19 cellular contexts compared by ENCODE assay signal in the genomic region with DNA sequence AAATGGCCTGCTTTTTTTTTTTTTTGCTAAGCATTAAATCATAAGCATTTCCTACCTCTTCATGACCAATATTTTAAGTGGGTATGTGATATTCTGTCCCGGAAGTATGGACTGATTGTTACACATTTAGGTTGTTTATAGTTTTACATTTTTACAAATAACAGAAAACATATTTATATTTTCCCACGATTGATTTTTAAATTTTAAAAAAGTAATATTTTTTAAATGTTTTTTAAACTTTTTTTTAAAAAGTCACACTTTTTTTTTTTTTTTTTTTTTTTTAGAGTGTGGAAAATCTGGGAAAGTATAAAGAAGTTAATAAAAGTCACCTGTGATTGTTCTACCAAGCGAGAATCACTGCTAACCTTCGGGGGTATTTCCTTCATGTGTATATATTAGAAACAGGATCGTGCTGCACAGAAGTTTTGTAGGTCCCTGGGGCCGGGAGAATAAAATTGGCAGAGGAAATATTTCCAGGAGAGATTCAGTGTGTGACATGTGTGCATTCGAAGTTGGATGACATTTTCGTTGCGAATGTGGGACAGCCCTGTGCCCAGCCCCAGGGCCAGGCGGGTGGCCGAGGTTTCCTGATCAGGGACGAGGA.
"Had no signal": no experiment of that assay in that cellular context is flagged by ENCODE, and none has a peak within 500 bp of the region (broad histone marks: within the 10 kb centered on the region; RNA-seq: fewer than 3 reads in every experiment).

No MANE protein-coding gene starts in this region.

- H3K4me1 ChIP-seq: colonic mucosa had no signal

- H3K36me3 Mint-ChIP-seq: activated naive CD8-positive, alpha-beta T cell; stimulated activated effector memory CD8-positive, alpha-beta T cell treated with anti-CD3 and anti-CD28 coated beads, Interleukin-12 subunit alpha, Interleukin-12 subunit beta, amount 100 ng/mL, for 72 hours; WTC11 had no signal

- H3K36me3 ChIP-seq: colonic mucosa, esophagus squamous epithelium, transverse colon had no signal

- H3K9me3 Mint-ChIP-seq: stimulated activated effector memory CD8-positive, alpha-beta T cell treated with anti-CD3 and anti-CD28 coated beads, Interleukin-12 subunit alpha, Interleukin-12 subunit beta, amount 100 ng/mL, for 72 hours; T-helper 1 cell treated with Interleukin-12 subunit alpha and Interleukin-12 subunit beta and Interleukin-4 antibody, amounts not matched to agents 30 μg/mL and 1 μg/mL, for 36 hours; WTC11 had no signal

- H3K4me3 Mint-ChIP-seq: activated CD8-positive, alpha-beta T cell treated with anti-CD3 and anti-CD28 coated beads, Interleukin-2, amount 10 ng/mL, durations not matched to agents 7 days and 5 days; T-helper 1 cell treated with Interleukin-12 subunit alpha and Interleukin-12 subunit beta and Interleukin-4 antibody, amounts not matched to agents 30 μg/mL and 1 μg/mL, for 36 hours; WTC11 had no signal

- H3K9me3 ChIP-seq: body of pancreas, colonic mucosa, esophagus squamous epithelium, transverse colon had no signal

- H3K27ac Mint-ChIP-seq: activated CD8-positive, alpha-beta T cell treated with anti-CD3 and anti-CD28 coated beads, Interleukin-2, amount 10 ng/mL, durations not matched to agents 7 days and 5 days; activated naive CD8-positive, alpha-beta T cell; stimulated activated effector memory CD8-positive, alpha-beta T cell treated with anti-CD3 and anti-CD28 coated beads, Interleukin-12 subunit alpha, Interleukin-12 subunit beta, amount 100 ng/mL, for 72 hours; T-helper 1 cell treated with Interleukin-12 subunit alpha and Interleukin-12 subunit beta and Interleukin-4 antibody, amounts not matched to agents 30 μg/mL and 1 μg/mL, for 36 hours; WTC11 had no signal

- ATAC-seq: activated CD8-positive, alpha-beta T cell treated with anti-CD3 and anti-CD28 coated beads, Interleukin-2, amount 10 ng/mL, durations not matched to agents 7 days and 5 days; body of pancreas; stimulated activated effector memory CD8-positive, alpha-beta T cell treated with anti-CD3 and anti-CD28 coated beads, Interleukin-12 subunit alpha, Interleukin-12 subunit beta, amount 100 ng/mL, for 72 hours had no signal

- H3K27ac ChIP-seq: body of pancreas, colonic mucosa, transverse colon had no signal

- H3K27me3 ChIP-seq: colonic mucosa had no signal

- H3K4me3 ChIP-seq: body of pancreas, colonic mucosa had no signal

- DNase-seq: activated CD4-positive, alpha-beta T cell treated with anti-CD3 and anti-CD28 coated beads for 48 hours; activated CD8-positive, alpha-beta memory T cell treated with anti-CD3 and anti-CD28 coated beads, Interleukin-2, amount 50 U/mL, for 4 hours; activated CD8-positive, alpha-beta T cell treated with anti-CD3 and anti-CD28 coated beads, Interleukin-2, amount 10 ng/mL, durations not matched to agents 7 days and 5 days; activated gamma-delta T cell treated with Interleukin-2 at 50 U/mL for 16 hours; amniotic stem cell; caudate nucleus; colonic mucosa; effector CD4-positive, alpha-beta T cell; esophagus squamous epithelium; foreskin fibroblast; glutamatergic neuron; stimulated activated CD4-positive, alpha-beta T cell treated with anti-CD3 and anti-CD28 coated beads, Interleukin-1b, Interleukin-23, amount 100 ng/mL, for 48 hours; transverse colon had no signal

- FAIRE-seq: endothelial cell of umbilical vein had no signal
